37 cellular contexts compared by ENCODE assay signal in the genomic region with DNA sequence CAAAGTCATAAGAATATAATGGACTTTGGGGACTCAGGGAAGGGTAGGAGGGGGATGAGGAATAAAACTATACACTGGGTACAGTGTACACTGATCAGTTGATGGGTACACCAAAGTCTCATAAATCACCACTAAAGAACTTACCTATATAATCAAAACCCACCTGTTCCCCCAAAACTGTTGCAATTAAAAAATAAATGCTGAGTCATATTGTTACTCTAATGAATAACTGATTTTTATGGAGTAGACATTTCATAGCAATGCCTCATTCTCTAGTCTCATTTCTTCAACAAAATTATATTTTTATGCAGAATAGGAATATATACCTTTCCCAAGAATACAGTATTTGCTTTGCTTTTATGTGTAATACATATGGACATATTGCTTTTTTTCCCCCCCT.
"Had no signal": no experiment of that assay in that cellular context is flagged by ENCODE, and none has a peak within 500 bp of the region (broad histone marks: within the 10 kb centered on the region; RNA-seq: fewer than 3 reads in every experiment).

No MANE protein-coding gene starts in this region.

- H3K9me3 ChIP-seq: ascending aorta had no signal

- H3K27me3 ChIP-seq: ascending aorta, cardiac muscle cell had no signal

- ATAC-seq: activated CD8-positive, alpha-beta T cell treated with anti-CD3 and anti-CD28 coated beads for 36 hours; activated naive CD8-positive, alpha-beta T cell treated with anti-CD3 and anti-CD28 coated beads, Interleukin-2, amount 50 U/mL, for 24 hours; activated T-cell treated with anti-CD3 and anti-CD28 coated beads, Interleukin-2, amount 50 U/mL, for 4 hours; activated T-cell treated with anti-CD3 and anti-CD28 coated beads, Interleukin-2, amount 50 U/mL, for 72 hours had no signal

- H3K4me1 Mint-ChIP-seq: activated B cell treated with CpG ODN at 0.5 μM for 24 hours; activated CD4-positive, alpha-beta T cell treated with anti-CD3 and anti-CD28 coated beads, Interleukin-2, amount 10 ng/mL, durations not matched to agents 24 days and 14 days; activated naive CD4-positive, alpha-beta T cell treated with anti-CD3 and anti-CD28 coated beads, Interleukin-2, amount 10 ng/mL, durations not matched to agents 7 days and 5 days; activated naive CD4-positive, alpha-beta T cell treated with anti-CD3 and anti-CD28 coated beads, Interleukin-2, amount 50 U/mL, for 24 hours; activated naive CD8-positive, alpha-beta T cell treated with anti-CD3 and anti-CD28 coated beads, Interleukin-2, amount 10 ng/mL, durations not matched to agents 7 days and 5 days; activated naive CD8-positive, alpha-beta T cell treated with anti-CD3 and anti-CD28 coated beads, Interleukin-2, amount 50 U/mL, for 24 hours; central memory CD8-positive, alpha-beta T cell had no signal

- H3K27ac ChIP-seq: ascending aorta, cardiac muscle cell, VCaP had no signal

- H3K4me1 ChIP-seq: ascending aorta had no signal

- H3K27ac Mint-ChIP-seq: activated B cell treated with CpG ODN at 0.5 μM for 24 hours; activated CD4-positive, alpha-beta memory T cell treated with anti-CD3 and anti-CD28 coated beads for 36 hours; activated CD4-positive, alpha-beta T cell treated with anti-CD3 and anti-CD28 coated beads, Interleukin-2, amount 10 ng/mL, durations not matched to agents 24 days and 14 days; activated CD8-positive, alpha-beta T cell treated with anti-CD3 and anti-CD28 coated beads for 36 hours; activated naive CD4-positive, alpha-beta T cell treated with anti-CD3 and anti-CD28 coated beads, Interleukin-2, amount 10 ng/mL, durations not matched to agents 7 days and 5 days; activated naive CD4-positive, alpha-beta T cell treated with anti-CD3 and anti-CD28 coated beads, Interleukin-2, amount 50 U/mL, for 24 hours; activated naive CD8-positive, alpha-beta T cell; activated naive CD8-positive, alpha-beta T cell treated with anti-CD3 and anti-CD28 coated beads, Interleukin-2, amount 10 ng/mL, durations not matched to agents 7 days and 5 days; activated naive CD8-positive, alpha-beta T cell treated with anti-CD3 and anti-CD28 coated beads, Interleukin-2, amount 50 U/mL, for 24 hours; activated T-cell treated with anti-CD3 and anti-CD28 coated beads, Interleukin-2, amount 50 U/mL, for 72 hours; activated T-helper 2 cell treated with anti-CD3 and anti-CD28 coated beads, Interferon-gamma antibody, Interleukin-2, Interleukin-4, amounts not matched to agents 10 μg/mL and 5 μg/mL and 100 μg/mL, durations not matched to agents 14 hours and 24 hours and 36 hours; brain; T-helper 1 cell treated with Interleukin-12 subunit alpha and Interleukin-12 subunit beta and Interleukin-4 antibody, amounts not matched to agents 30 μg/mL and 1 μg/mL, for 36 hours; T-helper 2 cell treated with Interferon-gamma antibody and Interleukin-4, amounts not matched to agents 5 μg/mL and 100 μg/mL, for 36 hours had no signal

- H3K4me3 ChIP-seq: ascending aorta, cardiac muscle cell had no signal

- FAIRE-seq: bronchial epithelial cell, TTC549 had no signal

- H3K9me3 Mint-ChIP-seq: activated B cell treated with CpG ODN at 0.5 μM for 24 hours; activated CD4-positive, alpha-beta memory T cell treated with anti-CD3 and anti-CD28 coated beads for 36 hours; activated CD4-positive, alpha-beta T cell treated with anti-CD3 and anti-CD28 coated beads, Interleukin-2, amount 10 ng/mL, durations not matched to agents 24 days and 14 days; activated CD8-positive, alpha-beta T cell treated with anti-CD3 and anti-CD28 coated beads for 36 hours; activated naive CD4-positive, alpha-beta T cell treated with anti-CD3 and anti-CD28 coated beads, Interleukin-2, amount 10 ng/mL, durations not matched to agents 7 days and 5 days; activated naive CD4-positive, alpha-beta T cell treated with anti-CD3 and anti-CD28 coated beads, Interleukin-2, amount 50 U/mL, for 24 hours; activated naive CD8-positive, alpha-beta T cell treated with anti-CD3 and anti-CD28 coated beads, Interleukin-2, amount 10 ng/mL, durations not matched to agents 7 days and 5 days; activated T-cell treated with anti-CD3 and anti-CD28 coated beads, Interleukin-2, amount 50 U/mL, for 4 hours; activated T-helper 2 cell treated with anti-CD3 and anti-CD28 coated beads, Interferon-gamma antibody, Interleukin-2, Interleukin-4, amounts not matched to agents 10 μg/mL and 5 μg/mL and 100 μg/mL, durations not matched to agents 14 hours and 24 hours and 36 hours; brain; T-helper 1 cell treated with Interleukin-12 subunit alpha and Interleukin-12 subunit beta and Interleukin-4 antibody, amounts not matched to agents 30 μg/mL and 1 μg/mL, for 36 hours; T-helper 2 cell treated with Interferon-gamma antibody and Interleukin-4, amounts not matched to agents 5 μg/mL and 100 μg/mL, for 36 hours had no signal

- H3K27me3 Mint-ChIP-seq: activated B cell treated with CpG ODN at 0.5 μM for 24 hours; activated CD4-positive, alpha-beta memory T cell treated with anti-CD3 and anti-CD28 coated beads for 36 hours; activated CD4-positive, alpha-beta T cell treated with anti-CD3 and anti-CD28 coated beads, Interleukin-2, amount 10 ng/mL, durations not matched to agents 24 days and 14 days; activated CD8-positive, alpha-beta T cell treated with anti-CD3 and anti-CD28 coated beads for 36 hours; activated naive CD4-positive, alpha-beta T cell treated with anti-CD3 and anti-CD28 coated beads, Interleukin-2, amount 10 ng/mL, durations not matched to agents 7 days and 5 days; activated naive CD8-positive, alpha-beta T cell treated with anti-CD3 and anti-CD28 coated beads, Interleukin-2, amount 10 ng/mL, durations not matched to agents 7 days and 5 days had no signal

- H3K4me3 Mint-ChIP-seq: activated B cell treated with CpG ODN at 0.5 μM for 24 hours; activated CD4-positive, alpha-beta memory T cell treated with anti-CD3 and anti-CD28 coated beads for 36 hours; activated CD4-positive, alpha-beta T cell treated with anti-CD3 and anti-CD28 coated beads, Interleukin-2, amount 10 ng/mL, durations not matched to agents 24 days and 14 days; activated CD8-positive, alpha-beta T cell treated with anti-CD3 and anti-CD28 coated beads for 36 hours; activated naive CD4-positive, alpha-beta T cell treated with anti-CD3 and anti-CD28 coated beads, Interleukin-2, amount 10 ng/mL, durations not matched to agents 7 days and 5 days; activated naive CD4-positive, alpha-beta T cell treated with anti-CD3 and anti-CD28 coated beads, Interleukin-2, amount 50 U/mL, for 24 hours; activated naive CD8-positive, alpha-beta T cell; activated naive CD8-positive, alpha-beta T cell treated with anti-CD3 and anti-CD28 coated beads, Interleukin-2, amount 10 ng/mL, durations not matched to agents 7 days and 5 days; activated naive CD8-positive, alpha-beta T cell treated with anti-CD3 and anti-CD28 coated beads, Interleukin-2, amount 50 U/mL, for 24 hours; activated T-cell treated with anti-CD3 and anti-CD28 coated beads, Interleukin-2, amount 50 U/mL, for 4 hours; activated T-cell treated with anti-CD3 and anti-CD28 coated beads, Interleukin-2, amount 50 U/mL, for 72 hours; brain; central memory CD8-positive, alpha-beta T cell; T-helper 1 cell treated with Interleukin-12 subunit alpha and Interleukin-12 subunit beta and Interleukin-4 antibody, amounts not matched to agents 30 μg/mL and 1 μg/mL, for 36 hours; T-helper 2 cell treated with Interferon-gamma antibody and Interleukin-4, amounts not matched to agents 5 μg/mL and 100 μg/mL, for 36 hours had no signal

- DNase-seq: activated B cell treated with CpG ODN at 0.5 μM for 24 hours; activated CD4-positive, alpha-beta memory T cell treated with anti-CD3 and anti-CD28 coated beads for 36 hours; activated CD4-positive, alpha-beta T cell treated with anti-CD3 and anti-CD28 coated beads for 4 hours; activated CD4-positive, alpha-beta T cell treated with anti-CD3 and anti-CD28 coated beads, Interleukin-2, amount 10 ng/mL, durations not matched to agents 24 days and 14 days; activated CD4-positive, alpha-beta T cell treated with anti-CD3 and anti-CD28 coated beads, Interleukin-2, amount 50 U/mL, for 1 hour; activated CD4-positive, alpha-beta T cell treated with anti-CD3 and anti-CD28 coated beads, Interleukin-2, amount 50 U/mL, for 4 hours; activated CD4-positive, CD25-positive, alpha-beta regulatory T cell treated with anti-CD3 and anti-CD28 coated beads, Interleukin-2, amount 50 U/mL, for 72 hours; activated CD8-positive, alpha-beta memory T cell treated with anti-CD3 and anti-CD28 coated beads, Interleukin-2, amount 50 U/mL, for 4 hours; activated CD8-positive, alpha-beta T cell treated with anti-CD3 and anti-CD28 coated beads for 36 hours; activated effector memory CD4-positive, alpha-beta T cell treated with Interleukin-2 at 50 U/mL for 16 hours; activated gamma-delta T cell; activated naive CD4-positive, alpha-beta T cell treated with anti-CD3 and anti-CD28 coated beads, Interleukin-2, amount 10 ng/mL, durations not matched to agents 7 days and 5 days; activated naive CD4-positive, alpha-beta T cell treated with Interleukin-2 at 50 U/mL for 16 hours; activated naive CD8-positive, alpha-beta T cell treated with anti-CD3 and anti-CD28 coated beads, Interleukin-2, amount 10 ng/mL, durations not matched to agents 7 days and 5 days; activated naive CD8-positive, alpha-beta T cell treated with anti-CD3 and anti-CD28 coated beads, Interleukin-2, amount 50 U/mL, for 24 hours; activated T-cell treated with anti-CD3 and anti-CD28 coated beads for 4 hours; activated T-cell treated with anti-CD3 and anti-CD28 coated beads, Interleukin-2, amount 50 U/mL, for 1 hour; activated T-cell treated with anti-CD3 and anti-CD28 coated beads, Interleukin-2, amount 50 U/mL, for 4 hours; activated T-cell treated with anti-CD3 and anti-CD28 coated beads, Interleukin-2, amount 50 U/mL, for 72 hours; amygdala; anterior cingulate cortex; caudate nucleus; cerebellar nuclear complex; T-helper 2 cell; T-helper 9 cell had no signal

- H3K36me3 ChIP-seq: ascending aorta, cardiac muscle cell had no signal

- H3K36me3 Mint-ChIP-seq: activated CD4-positive, alpha-beta memory T cell treated with anti-CD3 and anti-CD28 coated beads for 36 hours; activated naive CD4-positive, alpha-beta T cell treated with anti-CD3 and anti-CD28 coated beads, Interleukin-2, amount 10 ng/mL, durations not matched to agents 7 days and 5 days; activated naive CD4-positive, alpha-beta T cell treated with anti-CD3 and anti-CD28 coated beads, Interleukin-2, amount 50 U/mL, for 24 hours; activated naive CD8-positive, alpha-beta T cell; activated naive CD8-positive, alpha-beta T cell treated with anti-CD3 and anti-CD28 coated beads, Interleukin-2, amount 10 ng/mL, durations not matched to agents 7 days and 5 days; brain had no signal
